In genomic region chr9:96345551-96345950, GRCh38 we compare ENCODE assay signal across 23 cellular contexts. TPM values are rescaled to one million over a fixed set of nuclear protein-coding genes. Genes with fewer than 3 reads are reported as not detected.
DNase-seq lines count a peak whose midpoint lies in the region; ATAC-seq and TF ChIP-seq lines count a peak whose summit lies in the region.
"Had no signal": no experiment of that assay in that cellular context is flagged by ENCODE, and none has a peak within 500 bp of the region (broad histone marks: within the 10 kb centered on the region; RNA-seq: fewer than 3 reads in every experiment).

No MANE protein-coding gene starts in this region.

- H3K27ac ChIP-seq in HUES6 (ENCODE audit: low read depth, low read length) (0 out of 2 replicates have a peak overlapping the region, but pooled peaks have one; percentile 28), mesenchymal stem cell (ENCODE audit: low read length, poor library complexity, severe bottlenecking) (peak overlapping the region; percentile 57), transverse colon (peak overlapping the region in 3 of 4 donors; percentile 51 to 72 (median 69))
- H3K27ac ChIP-seq: BLaER1 had no signal

- peak overlapping the region in 1 of 2 experiments; percentile 64 for H3K18ac ChIP-seq in mesenchymal stem cell (ENCODE audit: low read depth in 1 of 2, low read length in 2 of 2)

- H2AK5ac ChIP-seq in mesenchymal stem cell (ENCODE audit: low read length, severe bottlenecking), result peak overlapping the region; percentile 91

- no peak overlapping the region for H3K23ac ChIP-seq in mesenchymal stem cell (ENCODE audit: low read length in 2 of 2)

- H3K36me3 ChIP-seq in HUES6 (ENCODE audit: control insufficient read depth, insufficient read depth, low read length) (peaks cover 6% of the 10 kb centered on the region; the same call in 1 of the 2 replicates), mesenchymal stem cell (ENCODE audit: control insufficient read depth in 1 of 2, insufficient read depth in 2 of 2, low read depth in 1 of 2, low read length in 2 of 2) (peaks cover 21 to 36% of the 10 kb centered on the region in 2 experiments), transverse colon (peaks cover 0 to 4% (median 0%) of the 10 kb centered on the region in 4 donors)
- H3K36me3 ChIP-seq: BLaER1 had no signal

- in situ Hi-C loops in transverse colon (cut with MboI; ENCODE audit: low pct_ligation_motif_present in 1 of 4, low pct_unique_long_range_greater_than_20kb in 1 of 4, low sequenced_read_pairs in 3 of 4), result loop anchor here in 2 of 4 donors (25.0 kb wide), 1 partner anchor 317 kb away; the partner anchor contains the start of gene PRXL2C (in 2 of the 2)

- no peak overlapping the region for H3K4me2 ChIP-seq in mesenchymal stem cell (ENCODE audit: low read length, poor library complexity, severe bottlenecking)
- H3K4me2 ChIP-seq: BLaER1 had no signal

- peak overlapping the region; percentile 28 for H3K27ac Mint-ChIP-seq in chondrocyte (ENCODE audit: unreplicated experiment)
- no peak overlapping the region for H3K27ac Mint-ChIP-seq in stimulated activated naive B cell treated with anti-CD40 and anti-IgM and Interleukin-4, amounts not matched to agents 10 μg/mL and 1 μg/mL and 100 μg/mL, for 72 hours
- H3K27ac Mint-ChIP-seq: activated T-helper 2 cell treated with anti-CD3 and anti-CD28 coated beads, Interferon-gamma antibody, Interleukin-2, Interleukin-4, amounts not matched to agents 10 μg/mL and 5 μg/mL and 100 μg/mL, durations not matched to agents 14 hours and 24 hours and 36 hours; stimulated activated naive CD8-positive, alpha-beta T cell treated with anti-CD3 and anti-CD28 coated beads, Interleukin-15, Interleukin-2, amounts not matched to agents 100 ng/mL and 50 ng/mL, for 24 hours had no signal

- intact Hi-C loops in transverse colon (cut with DNase I; ENCODE audit: low total_unique reads), result loop anchor here (10.0 kb wide), 1 partner anchor 99 kb away; no protein-coding TSS in a partner anchor

- H3K36me3 Mint-ChIP-seq in chondrocyte (ENCODE audit: low read depth), result peaks cover 10% of the 10 kb centered on the region
- peaks cover 0 to 7% of the 10 kb centered on the region in 2 donors for H3K36me3 Mint-ChIP-seq in stimulated activated naive B cell treated with anti-CD40 and anti-IgM and Interleukin-4, amounts not matched to agents 10 μg/mL and 1 μg/mL and 100 μg/mL, for 72 hours

- peak overlapping the region; percentile 38 to 90 for H2BK12ac ChIP-seq in mesenchymal stem cell (ENCODE audit: low read length in 2 of 2)

- peaks cover 33% of the 10 kb centered on the region for H3K4me1 ChIP-seq in HUES6 (ENCODE audit: control insufficient read depth, insufficient read depth, low read length)
- peaks cover 6% of the 10 kb centered on the region for H3K4me1 ChIP-seq in mesenchymal stem cell (ENCODE audit: control insufficient read depth, insufficient read depth, low read depth, low read length)
- H3K4me1 ChIP-seq in transverse colon, result peaks cover 0 to 17% (median 13%) of the 10 kb centered on the region in 4 donors
- H3K4me1 ChIP-seq: BLaER1 had no signal

- no peak overlapping the region for H3K4me3 Mint-ChIP-seq in chondrocyte (ENCODE audit: unreplicated experiment)
- no peak overlapping the region for H3K4me3 Mint-ChIP-seq in stimulated activated naive B cell treated with anti-CD40 and anti-IgM and Interleukin-4, amounts not matched to agents 10 μg/mL and 1 μg/mL and 100 μg/mL, for 72 hours
- H3K4me3 Mint-ChIP-seq: central memory CD8-positive, alpha-beta T cell; stimulated activated naive CD8-positive, alpha-beta T cell treated with anti-CD3 and anti-CD28 coated beads, Interleukin-15, Interleukin-2, amounts not matched to agents 100 ng/mL and 50 ng/mL, for 24 hours had no signal

- 99% methylated on average over 9 of the region's 9 CpGs for WGBS in mesenchymal stem cell
- WGBS in transverse colon (ENCODE audit: low coverage in 1 of 2), 2 donors, result 95 to 96% methylated on average over 4 to 9 of the region's 9 CpGs

- H3K27me3 Mint-ChIP-seq in chondrocyte (ENCODE audit: low read depth), result no peaks in the 10 kb centered on the region
- no peaks in the 10 kb centered on the region for H3K27me3 Mint-ChIP-seq in stimulated activated naive B cell treated with anti-CD40 and anti-IgM and Interleukin-4, amounts not matched to agents 10 μg/mL and 1 μg/mL and 100 μg/mL, for 72 hours
- H3K27me3 Mint-ChIP-seq: central memory CD8-positive, alpha-beta T cell; stimulated activated naive CD8-positive, alpha-beta T cell treated with anti-CD3 and anti-CD28 coated beads, Interleukin-15, Interleukin-2, amounts not matched to agents 100 ng/mL and 50 ng/mL, for 24 hours had no signal

- peak overlapping the region; percentile 14 for H2BK5ac ChIP-seq in mesenchymal stem cell (ENCODE audit: low read depth, low read length, poor library complexity, severe bottlenecking)

- H3K4ac ChIP-seq in mesenchymal stem cell (ENCODE audit: low read depth in 1 of 2, low read length in 2 of 2), result no peak overlapping the region

- H2AFZ ChIP-seq in mesenchymal stem cell (ENCODE audit: low read depth, low read length), result no peak overlapping the region

- H3K4me3 ChIP-seq in HUES6 (ENCODE audit: low read depth, low read length) (no peak overlapping the region), mesenchymal stem cell (ENCODE audit: insufficient read depth in 1 of 2, low read depth in 1 of 2, low read length in 2 of 2) (no peak overlapping the region), transverse colon (no peak overlapping the region)
- H3K4me3 ChIP-seq: BLaER1, GM12878, right atrium auricular region, SK-N-MC had no signal

- peaks cover 7% of the 10 kb centered on the region for H3K4me1 Mint-ChIP-seq in chondrocyte (ENCODE audit: low read depth)
- no peaks in the 10 kb centered on the region for H3K4me1 Mint-ChIP-seq in stimulated activated naive B cell treated with anti-CD40 and anti-IgM and Interleukin-4, amounts not matched to agents 10 μg/mL and 1 μg/mL and 100 μg/mL, for 72 hours
- H3K4me1 Mint-ChIP-seq: central memory CD8-positive, alpha-beta T cell had no signal

- TF ChIP-seq POLR2A in transverse colon (IDR thresholded peaks at IDR 0.05), result no peak

- H3K9me3 ChIP-seq in HUES6 (ENCODE audit: control insufficient read depth, insufficient read depth, low read depth, low read length) (peaks cover 6% of the 10 kb centered on the region), mesenchymal stem cell (ENCODE audit: control insufficient read depth, low read length) (peaks cover 5% of the 10 kb centered on the region), transverse colon (no peaks in the 10 kb centered on the region)
- H3K9me3 ChIP-seq: BLaER1 had no signal

- peaks cover 4% of the 10 kb centered on the region for H3K9me3 Mint-ChIP-seq in chondrocyte (ENCODE audit: low read depth)
- peaks cover 2 to 7% of the 10 kb centered on the region in 2 donors for H3K9me3 Mint-ChIP-seq in stimulated activated naive B cell treated with anti-CD40 and anti-IgM and Interleukin-4, amounts not matched to agents 10 μg/mL and 1 μg/mL and 100 μg/mL, for 72 hours
- H3K9me3 Mint-ChIP-seq: activated T-helper 2 cell treated with anti-CD3 and anti-CD28 coated beads, Interferon-gamma antibody, Interleukin-2, Interleukin-4, amounts not matched to agents 10 μg/mL and 5 μg/mL and 100 μg/mL, durations not matched to agents 14 hours and 24 hours and 36 hours; central memory CD8-positive, alpha-beta T cell; stimulated activated naive CD8-positive, alpha-beta T cell treated with anti-CD3 and anti-CD28 coated beads, Interleukin-15, Interleukin-2, amounts not matched to agents 100 ng/mL and 50 ng/mL, for 24 hours had no signal

- H3K14ac ChIP-seq in mesenchymal stem cell (ENCODE audit: low read length in 2 of 2), result no peak overlapping the region

- no peak overlapping the region for H2BK15ac ChIP-seq in mesenchymal stem cell (ENCODE audit: low read depth, poor library complexity, severe bottlenecking)

- TF ChIP-seq EP300 in transverse colon (IDR thresholded peaks at IDR 0.05; ENCODE audit: low read depth), result no peak

- H4K8ac ChIP-seq in mesenchymal stem cell (ENCODE audit: low read length), result peak overlapping the region; percentile 27

- TF ChIP-seq CTCF in chondrocyte (IDR thresholded peaks at IDR 0.05) (no peak), transverse colon (IDR thresholded peaks at IDR 0.05) (no peak)

- H2BK120ac ChIP-seq in mesenchymal stem cell (ENCODE audit: low read depth, low read length), result no peak overlapping the region

- no peaks in the 10 kb centered on the region for H3K27me3 ChIP-seq in HUES6 (ENCODE audit: control insufficient read depth, insufficient read depth, low read length)
- H3K27me3 ChIP-seq in mesenchymal stem cell (ENCODE audit: control insufficient read depth in 1 of 2, insufficient read depth in 1 of 2, low read length in 2 of 2), result no peaks in the 10 kb centered on the region
- H3K27me3 ChIP-seq in transverse colon, result no peaks in the 10 kb centered on the region
- H3K27me3 ChIP-seq: BLaER1, right atrium auricular region had no signal

- no peak for DNase-seq in chondrocyte (ENCODE audit: low spot score)
- no peak for DNase-seq in mesenchymal stem cell
- DNase-seq in transverse colon, result no peak
- DNase-seq in stimulated activated naive B cell treated with anti-CD40 and anti-IgM and Interleukin-4, amounts not matched to agents 10 μg/mL and 1 μg/mL and 100 μg/mL, for 72 hours, result no peak
- DNase-seq: DMS 273 treated with DMSO at 0.1 percent for 48 hours, GF-D8, kidney, NCI-H2171, NCI-H774, T1000 had no signal

- ATAC-seq in GM19328 (IDR thresholded peaks at IDR 0.05; ENCODE audit: unreplicated experiment) (no peak), GM18520 (IDR thresholded peaks at IDR 0.05; ENCODE audit: unreplicated experiment) (no peak)
- ATAC-seq in stimulated activated naive B cell treated with anti-CD40 and anti-IgM and Interleukin-4, amounts not matched to agents 10 μg/mL and 1 μg/mL and 100 μg/mL, for 72 hours (replicated peaks), result no peak
- ATAC-seq: activated CD4-positive, CD25-positive, alpha-beta regulatory T cell treated with anti-CD3 and anti-CD28 coated beads, Interleukin-2, amount 50 U/mL, for 24 hours; GM12878 had no signal

- H3K9ac ChIP-seq in HUES6 (ENCODE audit: low read length) (no peak overlapping the region), mesenchymal stem cell (ENCODE audit: low read length) (no peak overlapping the region)
- H3K9ac ChIP-seq: BLaER1 had no signal

- peaks cover 10% of the 10 kb centered on the region for H3K79me1 ChIP-seq in mesenchymal stem cell (replicated peaks; ENCODE audit: low read length, poor library complexity, severe bottlenecking)

- H4K91ac ChIP-seq in mesenchymal stem cell (ENCODE audit: low read length), result peak overlapping the region; percentile 52

RNA-seq across cellular contexts. Expression of gene SLC35D2, which starts 38.0 kb away (rescaled TPM):
- 10.3 to 14.2 TPM (median 13.0 TPM) in 3 replicates for total RNA-seq in chondrocyte
- polyA plus RNA-seq in mesenchymal stem cell (2013, experiment 1 of 2), result 36.4 TPM
- 37.6 TPM for polyA plus RNA-seq in mesenchymal stem cell (2013, experiment 2 of 2)
- total RNA-seq in transverse colon, result 10 to 100 TPM; 35.4 to 91.3 (median 72.7) TPM

RNA-seq across cellular contexts. Expression of gene HSD17B3, which starts 43.6 kb away (rescaled TPM):
- total RNA-seq in chondrocyte, result not detected in 3 replicates
- polyA plus RNA-seq in mesenchymal stem cell (2013, experiment 1 of 2), result not detected
- polyA plus RNA-seq in mesenchymal stem cell (2013, experiment 2 of 2), result 0.05 TPM
- 1 to 10 TPM in 1 of 4 donors, not detected in 3; 6.0 TPM for total RNA-seq in transverse colon
- total RNA-seq: activated T-helper 2 cell treated with anti-CD3 and anti-CD28 coated beads, Interferon-gamma antibody, Interleukin-2, Interleukin-4, amounts not matched to agents 10 μg/mL and 5 μg/mL and 100 μg/mL, durations not matched to agents 14 hours and 24 hours and 36 hours; GM12878; LHCN-M2; mononuclear cell; right atrium auricular region had no signal
- polyA plus RNA-seq: GM12878 had no signal
